Comparison of ENCODE assay signal across 8 cellular contexts in genomic region chr19:37370880-37371661, GRCh38. TPM values are rescaled to one million over a fixed set of nuclear protein-coding genes. Genes with fewer than 3 reads are reported as not detected.
DNase-seq lines count a peak whose midpoint lies in the region; ATAC-seq and TF ChIP-seq lines count a peak whose summit lies in the region.

ZNF527 (plus strand) TSS chr19:37371099; CDS start chr19:37374199, 3,100 bp downstream.

- peaks cover 0 to 10% (median 3%) of the 10 kb centered on the region in 4 donors for H3K4me1 ChIP-seq in liver (ENCODE audit: control insufficient read depth in 4 of 4, insufficient read depth in 4 of 4, low read length in 3 of 4)

- peaks cover 11% of the 10 kb centered on the region for H3K36me3 Mint-ChIP-seq in activated CD4-positive, alpha-beta memory T cell treated with anti-CD3 and anti-CD28 coated beads for 36 hours

- POLR2A ChIA-PET in activated CD4-positive, alpha-beta memory T cell treated with anti-CD3 and anti-CD28 coated beads for 36 hours (lab: Charles Lee) = interaction anchor here (0.6 to 2.2 kb wide), 9 partner anchors 36 to 1157 kb away, joined by 3 to 9 read pairs (median 3); partner anchors contain the start of genes ZNF146, ZNF383, ZNF540 and ZNF565

- peak in 36 of 56 donors; percentile 5 to 52 (median 29) for TF ChIP-seq CTCF in dorsolateral prefrontal cortex (IDR thresholded peaks at IDR 0.05 in 54 of 56, conservative IDR thresholded peaks at IDR 0.05 in 2 of 56; ENCODE audit: low read depth in 1 of 56, partially characterized antibody in 56 of 56)
- no peak for TF ChIP-seq CTCF in liver (IDR thresholded peaks at IDR 0.05; ENCODE audit: low read depth, low read length, missing input control)

- WGBS in liver = 2% methylated on average over 58 of the region's 58 CpGs

- peak within 1 kb of the TSS; percentile 93 for H3K4me3 Mint-ChIP-seq in activated CD4-positive, alpha-beta memory T cell treated with anti-CD3 and anti-CD28 coated beads for 36 hours

- peaks cover 13% of the 10 kb centered on the region for H3K9me3 Mint-ChIP-seq in activated CD4-positive, alpha-beta memory T cell treated with anti-CD3 and anti-CD28 coated beads for 36 hours

- CTCF ChIA-PET in activated CD4-positive, alpha-beta memory T cell treated with anti-CD3 and anti-CD28 coated beads for 36 hours (lab: Charles Lee) = interaction anchor here (1.0 to 1.2 kb wide), 3 partner anchors 51 to 224 kb away, joined by 3 to 4 read pairs (median 4); partner anchors contain the start of genes ZNF540 and ZNF571

- peak within 1 kb of the TSS; percentile 72 to 77 for H3K9ac ChIP-seq in liver (ENCODE audit: low read depth in 1 of 2, low read length in 2 of 2)

- intact Hi-C loops in activated CD4-positive, alpha-beta memory T cell treated with anti-CD3 and anti-CD28 coated beads for 36 hours (cut with micrococcal nuclease) = loop anchor here (1.0 to 5.0 kb wide), 9 partner anchors 39 to 398 kb away; partner anchors contain the start of genes ZFP30, ZNF420, ZNF569 and ZNF585A
- intact Hi-C loops in dorsolateral prefrontal cortex (cut with DNase I) = loop anchor here (1.0 to 10.0 kb wide), 12 partner anchors 36 to 520 kb away; partner anchors contain the start of genes ZNF345 (in 1 of the 2), ZNF383 (in 1 of the 2), ZNF420 (in 1 of the 2) and ZNF540 (in 1 of the 2)

- H3K27ac ChIP-seq in dorsolateral prefrontal cortex (peak within 1 kb of the TSS; percentile 66 to 96 (median 89)), liver (ENCODE audit: low read depth in 1 of 2, low read length in 2 of 2) (peak within 1 kb of the TSS; percentile 81 to 86)

- no peaks in the 10 kb centered on the region for H3K27me3 ChIP-seq in dorsolateral prefrontal cortex
- H3K27me3 ChIP-seq in liver (ENCODE audit: control insufficient read depth in 4 of 4, insufficient read depth in 4 of 4, low read length in 3 of 4) = no peaks in the 10 kb centered on the region

- peak within 1 kb of the TSS; percentile 88 for H3K27ac Mint-ChIP-seq in activated CD4-positive, alpha-beta memory T cell treated with anti-CD3 and anti-CD28 coated beads for 36 hours

- TF ChIP-seq RAD21 in liver (IDR thresholded peaks at IDR 0.05) = peak in 1 of 2 donors; percentile 49

- H3K4me3 ChIP-seq in dorsolateral prefrontal cortex = peak within 1 kb of the TSS; percentile 61 to 99 (median 83)
- H3K4me3 ChIP-seq in liver (ENCODE audit: low read depth in 1 of 3, low read length in 3 of 3) = peak within 1 kb of the TSS; percentile 67 to 99 (median 88)

- peaks cover 10 to 26% (median 24%) of the 10 kb centered on the region in 4 donors for H3K9me3 ChIP-seq in liver (ENCODE audit: control insufficient read depth in 4 of 4, low read length in 3 of 4)

- peaks cover 11% of the 10 kb centered on the region for H3K4me1 Mint-ChIP-seq in activated CD4-positive, alpha-beta memory T cell treated with anti-CD3 and anti-CD28 coated beads for 36 hours (ENCODE audit: low read depth)

- ATAC-seq in GM19395 (IDR thresholded peaks at IDR 0.05; ENCODE audit: unreplicated experiment) (peak; percentile 97), HG03558 (IDR thresholded peaks at IDR 0.05; ENCODE audit: extremely low read depth, unreplicated experiment) (peak; percentile 90)

- H3K27me3 Mint-ChIP-seq in activated CD4-positive, alpha-beta memory T cell treated with anti-CD3 and anti-CD28 coated beads for 36 hours = no peaks in the 10 kb centered on the region

- DNase-seq in CD1c-positive myeloid dendritic cell (ENCODE audit: extremely low spot score) (peak; percentile 97), NCI-H748 treated with DMSO at 0.1 percent for 48 hours (lab: John Stamatoyannopoulos, UW) (peak; percentile 97), dorsolateral prefrontal cortex (peak; percentile 97 to 100 (median 99))
- DNase-seq in activated CD4-positive, alpha-beta memory T cell treated with anti-CD3 and anti-CD28 coated beads for 36 hours = peak; percentile 98
- peak; percentile 96 for DNase-seq in stimulated activated CD4-positive, alpha-beta T cell treated with anti-CD3 and anti-CD28 coated beads, Interleukin-4, amount 100 ng/mL, for 1 hour

- peaks cover 3 to 22% (median 18%) of the 10 kb centered on the region in 4 donors for H3K36me3 ChIP-seq in liver (ENCODE audit: control insufficient read depth in 4 of 4, insufficient read depth in 3 of 4, low read depth in 1 of 4, low read length in 3 of 4)

TF ChIP-seq in liver, 16 proteins besides CTCF, POLR2A, EP300 and RAD21:
- TF ChIP-seq MAX (IDR thresholded peaks at IDR 0.05) (peak; percentile 83), HNF4A (conservative IDR thresholded peaks at IDR 0.05) (peak; percentile 51 to 70), GABPA (IDR thresholded peaks at IDR 0.05 in 1 of 2, conservative IDR thresholded peaks at IDR 0.05 in 1 of 2) (peak in 1 of 2 donors; percentile 85), JUND (IDR thresholded peaks at IDR 0.05) (no peak), RXRA (IDR thresholded peaks at IDR 0.05) (peak; percentile 56 to 69), FOXA2 (IDR thresholded peaks at IDR 0.05) (no peak), FOXA1 (IDR thresholded peaks at IDR 0.05) (no peak), YY1 (IDR thresholded peaks at IDR 0.05) (peak; percentile 88), TAF1 (conservative IDR thresholded peaks at IDR 0.05) (peak; percentile 51), EGR1 (IDR thresholded peaks at IDR 0.05; ENCODE audit: low read depth in 2 of 2) (no peak), ZBTB33 (IDR thresholded peaks at IDR 0.05) (peak; percentile 98), REST (IDR thresholded peaks at IDR 0.05) (peak; percentile 41), NR2F2 (IDR thresholded peaks at IDR 0.05) (no peak), HNF4G (IDR thresholded peaks at IDR 0.05) (peak; percentile 21), SP1 (IDR thresholded peaks at IDR 0.05) (peak; percentile 61), ATF3 (IDR thresholded peaks at IDR 0.05) (no peak)

RNA-seq across cellular contexts. Expression of gene ZNF527, which starts in this region (rescaled TPM):
- 1 to 10 TPM; 3.8 to 4.4 TPM for total RNA-seq in activated CD4-positive, alpha-beta memory T cell treated with anti-CD3 and anti-CD28 coated beads for 36 hours
- total RNA-seq in dorsolateral prefrontal cortex (10 to 100 TPM in 100 of 120 experiments, 1 to 10 TPM in 20; 8.0 to 20.0 (median 11.8) TPM), liver (1 to 10 TPM; 2.7 to 4.2 TPM)
- polyA plus RNA-seq in liver = 1 to 10 TPM in 1 of 2 donors, under 1 TPM in 1; 0.79 to 1.4 TPM

Comparison
In these comparisons a context has a peak if more than half of its experiments do, and no peak if none do; other contexts are left out.
1. Peak in every context shown above with its lines: DNase-seq, ATAC-seq, H3K4me3 ChIP-seq and H3K27ac ChIP-seq.